9 cellular contexts compared by ENCODE assay signal in the genomic region with DNA sequence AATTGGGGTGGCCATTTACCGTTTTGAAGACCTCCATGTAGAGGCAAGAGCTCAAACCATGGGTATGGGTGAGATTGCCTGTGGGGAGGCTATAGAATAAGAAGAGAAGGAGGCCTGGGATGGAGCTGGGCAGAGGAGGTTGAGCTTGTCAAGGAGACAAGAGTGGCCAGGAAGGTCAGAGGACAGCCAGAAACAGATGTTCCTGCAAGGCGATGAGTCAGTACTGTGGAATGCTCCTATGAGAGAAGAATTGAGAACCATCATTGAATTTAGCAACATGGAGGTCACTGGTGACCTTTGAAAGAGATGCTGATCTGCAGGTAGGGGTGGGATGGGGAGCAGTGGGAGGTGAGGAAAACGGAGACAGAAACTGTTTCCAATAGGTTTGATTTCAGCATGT. TPM values are rescaled to one million over a fixed set of nuclear protein-coding genes. Genes with fewer than 3 reads are reported as not detected.
DNase-seq lines count a peak whose midpoint lies in the region; ATAC-seq and TF ChIP-seq lines count a peak whose summit lies in the region.
"Had no signal": no experiment of that assay in that cellular context is flagged by ENCODE, and none has a peak within 500 bp of the region (broad histone marks: within the 10 kb centered on the region; RNA-seq: fewer than 3 reads in every experiment).

No MANE protein-coding gene starts in this region.

- H3K4me1 ChIP-seq in RWPE2 (ENCODE audit: insufficient read depth, poor library complexity, severe bottlenecking) (peaks cover 45% of the 10 kb centered on the region), lower lobe of right lung (peaks cover 57% of the 10 kb centered on the region)

- DNase-seq in NCI-H82 (lab: John Stamatoyannopoulos, UW) (peak; percentile 25), NCI-H82 treated with DMSO at 0.1 percent for 48 hours (lab: John Stamatoyannopoulos, UW; ENCODE audit: unreplicated experiment) (no peak), RWPE2 (ENCODE audit: low spot score) (no peak), fibroblast of villous mesenchyme (ENCODE audit: low read depth) (peak; percentile 84), smooth muscle cell of the brain vasculature (ENCODE audit: low read depth, low spot score) (peak; percentile 49), lower lobe of right lung (no peak)
- DNase-seq in stimulated activated CD4-positive, alpha-beta T cell treated with anti-CD3 and anti-CD28 coated beads, Interleukin-4, amount 100 ng/mL, for 1 hour, result no peak
- DNase-seq: sigmoid colon had no signal

- H3K36me3 ChIP-seq in RWPE2 (ENCODE audit: low read depth), result peaks cover 28% of the 10 kb centered on the region
- no peaks in the 10 kb centered on the region for H3K36me3 ChIP-seq in lower lobe of right lung
- H3K36me3 ChIP-seq: sigmoid colon had no signal

- TF ChIP-seq CTCF in RWPE2 (IDR thresholded peaks at IDR 0.05; ENCODE audit: poor library complexity, severe bottlenecking) (no peak), fibroblast of villous mesenchyme (IDR thresholded peaks at IDR 0.05; ENCODE audit: insufficient read depth, low read depth, low read length) (no peak), lower lobe of right lung (IDR thresholded peaks at IDR 0.05) (no peak)

- no peak overlapping the region for H3K4me3 ChIP-seq in RWPE2 (ENCODE audit: severe bottlenecking)
- H3K4me3 ChIP-seq in fibroblast of villous mesenchyme (ENCODE audit: low read depth, low read length), result peak overlapping the region; percentile 19
- H3K4me3 ChIP-seq in lower lobe of right lung, result no peak overlapping the region
- H3K4me3 ChIP-seq: sigmoid colon had no signal

- intact Hi-C loops in lower lobe of right lung (cut with DNase I), result no loop called here

- ATAC-seq in RWPE2 (ENCODE audit: low read depth) (no peak; the same call in 2 of the 3 replicates), GM21447 (IDR thresholded peaks at IDR 0.05; ENCODE audit: unreplicated experiment) (no peak), lower lobe of right lung (no peak)

- H3K27me3 ChIP-seq in RWPE2 (ENCODE audit: insufficient read depth, poor library complexity, severe bottlenecking) (no peaks in the 10 kb centered on the region), lower lobe of right lung (ENCODE audit: low read depth) (no peaks in the 10 kb centered on the region)
- H3K27me3 ChIP-seq: sigmoid colon had no signal

- H3K9me3 ChIP-seq in RWPE2 (ENCODE audit: severe bottlenecking) (no peaks in the 10 kb centered on the region), lower lobe of right lung (no peaks in the 10 kb centered on the region)
- H3K9me3 ChIP-seq: sigmoid colon had no signal

- H3K27ac ChIP-seq in RWPE2 (ENCODE audit: poor library complexity, severe bottlenecking) (peak overlapping the region; percentile 88), lower lobe of right lung (no peak overlapping the region)
- H3K27ac ChIP-seq: sigmoid colon had no signal

RNA-seq across cellular contexts. Expression of a gene that starts 3.5 kb away (rescaled TPM):
- total RNA-seq in fibroblast of villous mesenchyme, result 195 and 207 TPM in 2 replicates
- 74.2 TPM for total RNA-seq in lower lobe of right lung

Comparison
In these comparisons a context has a peak if more than half of its experiments do, and no peak if none do; other contexts are left out.
1. DNase-seq: peak in NCI-H82 (single experiment), fibroblast of villous mesenchyme (single experiment) and smooth muscle cell of the brain vasculature (single experiment); none in NCI-H82 treated with DMSO at 0.1 percent for 48 hours (single experiment), RWPE2 (single experiment), lower lobe of right lung (single experiment) and stimulated activated CD4-positive, alpha-beta T cell treated with anti-CD3 and anti-CD28 coated beads, Interleukin-4, amount 100 ng/mL, for 1 hour (single experiment).